ENCODE assay signal across 8 cellular contexts in the genomic region with DNA sequence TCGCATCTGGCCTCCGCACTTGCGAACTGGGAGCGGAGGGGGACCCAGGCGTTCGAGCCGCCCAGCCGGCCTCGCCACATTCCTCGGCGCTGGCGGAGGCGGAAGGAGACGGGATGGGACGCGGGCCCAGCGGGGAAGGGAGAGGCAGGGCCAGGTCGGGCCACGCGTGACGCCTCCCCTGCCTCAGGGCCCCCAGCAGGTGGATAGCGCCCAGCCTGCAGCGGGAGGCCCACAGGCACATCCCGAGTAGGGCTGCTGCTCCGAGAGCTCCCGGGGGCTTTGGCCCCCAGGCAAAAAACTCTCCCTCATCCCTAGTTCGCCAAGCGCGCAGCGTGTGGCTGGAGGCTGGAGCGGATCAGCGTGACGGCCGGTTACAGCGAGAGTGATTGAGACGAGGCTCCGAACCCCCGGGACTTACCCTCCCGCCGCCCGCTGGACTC. TPM values are rescaled to one million over a fixed set of nuclear protein-coding genes. Genes with fewer than 3 reads are reported as not detected.
DNase-seq lines count a peak whose midpoint lies in the region; ATAC-seq and TF ChIP-seq lines count a peak whose summit lies in the region.

No MANE protein-coding gene starts in this region.

- H3K27ac Mint-ChIP-seq in activated B cell treated with CpG ODN at 0.5 μM for 24 hours, result no peak overlapping the region

- ATAC-seq in activated B cell treated with CpG ODN at 0.5 μM for 24 hours (ENCODE audit: low read depth), result no peak
- no peak for ATAC-seq in HG03280 (IDR thresholded peaks at IDR 0.05; ENCODE audit: unreplicated experiment)
- ATAC-seq in GM18498 (IDR thresholded peaks at IDR 0.05; ENCODE audit: unreplicated experiment), result no peak

- H3K4me1 Mint-ChIP-seq in activated B cell treated with CpG ODN at 0.5 μM for 24 hours, result peaks cover 61% of the 10 kb centered on the region

- H3K36me3 ChIP-seq in BJ (ENCODE audit: control insufficient read depth, insufficient read depth, low read length), result peaks cover 17% of the 10 kb centered on the region
- H3K36me3 ChIP-seq in neutrophil, result no peaks in the 10 kb centered on the region

- peak overlapping the region; percentile 38 for H3K27ac ChIP-seq in neutrophil

- H3K27me3 ChIP-seq in BJ (ENCODE audit: control insufficient read depth, insufficient read depth, low read length), result no peaks in the 10 kb centered on the region
- H3K27me3 ChIP-seq in neutrophil, result peaks cover 72% of the 10 kb centered on the region

- H3K36me3 Mint-ChIP-seq in activated B cell treated with CpG ODN at 0.5 μM for 24 hours (ENCODE audit: low read depth), result no peaks in the 10 kb centered on the region

- POLR2A ChIA-PET in BJ (lab: Charles Lee), result interaction anchor here (1.6 kb wide), 1 partner anchor 157 kb away, joined by 3 read pairs; no protein-coding TSS in a partner anchor
- POLR2A ChIA-PET in HEK293T (lab: Yijun Ruan, JAX), result interaction anchor here (1.0 to 6.5 kb wide), 10 partner anchors 9 to 322 kb away, joined by 3 to 122 read pairs (median 6); partner anchors contain the start of genes BECN1, NAGLU, PSMC3IP and RETREG3
- POLR2A ChIA-PET in activated B cell treated with CpG ODN at 0.5 μM for 24 hours (lab: Charles Lee), result interaction anchor here (0.6 to 5.5 kb wide), 7 partner anchors 30 to 148 kb away, joined by 3 to 43 read pairs (median 6); partner anchors contain the start of genes BECN1, PSMC3IP, RETREG3 and TUBG1

- H3K27me3 Mint-ChIP-seq in activated B cell treated with CpG ODN at 0.5 μM for 24 hours, result peaks cover 12% of the 10 kb centered on the region

- peaks cover 57 to 66% of the 10 kb centered on the region in 2 experiments for H3K4me1 ChIP-seq in neutrophil (ENCODE audit: control insufficient read depth in 1 of 2, insufficient read depth in 1 of 2, low read depth in 1 of 2, low read length in 1 of 2)

- no peaks in the 10 kb centered on the region for H3K9me3 ChIP-seq in neutrophil

- CTCF ChIA-PET in BJ (lab: Yijun Ruan, JAX) (interaction anchor here (0.6 to 5.3 kb wide), 6 partner anchors 9 to 98 kb away, joined by 3 to 30 read pairs (median 4); partner anchors contain the start of genes PSMC3IP, RETREG3, TUBG1 and TUBG2), HEK293T (lab: Yijun Ruan, JAX) (interaction anchor here (0.7 to 2.2 kb wide), 6 partner anchors 9 to 98 kb away, joined by 3 to 11 read pairs (median 4); partner anchors contain the start of genes PSMC3IP and TUBG2), activated B cell treated with CpG ODN at 0.5 μM for 24 hours (lab: Charles Lee) (interaction anchor here (1.0 kb wide), 1 partner anchor 98 kb away, joined by 3 read pairs; no protein-coding TSS in a partner anchor)

- no peak for DNase-seq in BJ (ENCODE audit: low read depth)
- DNase-seq in HEK293T (ENCODE audit: extremely low spot score), result peak; percentile 45
- no peak for DNase-seq in activated B cell treated with CpG ODN at 0.5 μM for 24 hours
- DNase-seq in foreskin fibroblast, result peak; percentile 48 to 75
- no peak for DNase-seq in putamen (ENCODE audit: low spot score)

- intact Hi-C loops in activated B cell treated with CpG ODN at 0.5 μM for 24 hours (cut with micrococcal nuclease), result loop anchor here (2.0 to 5.0 kb wide), 3 partner anchors 17 to 757 kb away; partner anchors contain the start of genes ACLY, BECN1 and TUBG2

- H3K4me3 ChIP-seq in BJ (ENCODE audit: low read depth, low read length) (peak overlapping the region; percentile 83), foreskin fibroblast (ENCODE audit: low read depth in 1 of 2, low read length in 2 of 2) (peak overlapping the region; percentile 89 to 92), neutrophil (ENCODE audit: low read depth in 1 of 2, low read length in 1 of 2) (peak overlapping the region; percentile 75 to 80)

- peak overlapping the region; percentile 80 for H3K4me3 Mint-ChIP-seq in activated B cell treated with CpG ODN at 0.5 μM for 24 hours

- H3K9me3 Mint-ChIP-seq in activated B cell treated with CpG ODN at 0.5 μM for 24 hours, result no peaks in the 10 kb centered on the region

- no peak for TF ChIP-seq CTCF in BJ (IDR thresholded peaks at IDR 0.05; ENCODE audit: insufficient read depth, low read depth, low read length)
- TF ChIP-seq CTCF in activated B cell treated with CpG ODN at 0.5 μM for 24 hours (IDR thresholded peaks at IDR 0.05), result no peak
- TF ChIP-seq CTCF in foreskin fibroblast (IDR thresholded peaks at IDR 0.05; ENCODE audit: low read depth, low read length), result no peak
- TF ChIP-seq CTCF in neutrophil (IDR thresholded peaks at IDR 0.05), result no peak

TF ChIP-seq in HEK293T, 16 proteins besides CTCF, POLR2A, EP300 and RAD21:
- TF ChIP-seq NFRKB (IDR thresholded peaks at IDR 0.05) (no peak), CTBP1 (IDR thresholded peaks at IDR 0.05; ENCODE audit: borderline replicate concordance) (no peak), ZNF384 (IDR thresholded peaks at IDR 0.05) (no peak), ELF4 (IDR thresholded peaks at IDR 0.05) (no peak), FOXA1 (IDR thresholded peaks at IDR 0.05) (no peak), LEF1 (IDR thresholded peaks at IDR 0.05; ENCODE audit: borderline replicate concordance) (no peak), TARDBP (IDR thresholded peaks at IDR 0.05) (no peak), BHLHE40 (IDR thresholded peaks at IDR 0.05; ENCODE audit: borderline replicate concordance) (no peak), SP1 (IDR thresholded peaks at IDR 0.05) (no peak), L3MBTL2 (conservative IDR thresholded peaks at IDR 0.05) (no peak), ARNT (IDR thresholded peaks at IDR 0.05) (no peak), FOXK2 (IDR thresholded peaks at IDR 0.05) (no peak), SUZ12 (IDR thresholded peaks at IDR 0.05) (no peak), FOXM1 (IDR thresholded peaks at IDR 0.05; ENCODE audit: borderline replicate concordance) (no peak), HDGF (IDR thresholded peaks at IDR 0.05; ENCODE audit: borderline replicate concordance) (no peak)
- TF ChIP-seq, protein P1, sequence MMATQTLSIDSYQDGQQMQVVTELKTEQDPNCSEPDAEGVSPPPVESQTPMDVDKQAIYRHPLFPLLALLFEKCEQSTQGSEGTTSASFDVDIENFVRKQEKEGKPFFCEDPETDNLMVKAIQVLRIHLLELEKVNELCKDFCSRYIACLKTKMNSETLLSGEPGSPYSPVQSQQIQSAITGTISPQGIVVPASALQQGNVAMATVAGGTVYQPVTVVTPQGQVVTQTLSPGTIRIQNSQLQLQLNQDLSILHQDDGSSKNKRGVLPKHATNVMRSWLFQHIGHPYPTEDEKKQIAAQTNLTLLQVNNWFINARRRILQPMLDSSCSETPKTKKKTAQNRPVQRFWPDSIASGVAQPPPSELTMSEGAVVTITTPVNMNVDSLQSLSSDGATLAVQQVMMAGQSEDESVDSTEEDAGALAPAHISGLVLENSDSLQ (IDR thresholded peaks at IDR 0.05), result no peak

RNA-seq across cellular contexts. Expression of gene PLEKHH3, which starts 0.8 kb away (rescaled TPM):
- polyA plus RNA-seq in BJ (2011; rRNA removed), result 5.6 and 9.1 TPM in 2 replicates
- polyA minus RNA-seq in BJ (2011; rRNA and poly(A)+ RNA removed), result 3.7 and 3.9 TPM in 2 replicates
- 0.80 and 1.4 TPM in 2 replicates for total RNA-seq in activated B cell treated with CpG ODN at 0.5 μM for 24 hours

RNA-seq across cellular contexts. Expression of gene CCR10, which starts 5.6 kb away (rescaled TPM):
- polyA plus RNA-seq in BJ (2011; rRNA removed), result 0.91 and 2.3 TPM in 2 replicates
- 0.38 and 0.57 TPM in 2 replicates for polyA minus RNA-seq in BJ (2011; rRNA and poly(A)+ RNA removed)
- 1.2 and 1.4 TPM in 2 replicates for total RNA-seq in activated B cell treated with CpG ODN at 0.5 μM for 24 hours

RNA-seq across cellular contexts. Expression of gene CNTNAP1, which starts 6.3 kb away (rescaled TPM):
- polyA plus RNA-seq in BJ (2011; rRNA removed), result 51.8 and 90.6 TPM in 2 replicates
- 24.6 and 25.6 TPM in 2 replicates for polyA minus RNA-seq in BJ (2011; rRNA and poly(A)+ RNA removed)
- total RNA-seq in activated B cell treated with CpG ODN at 0.5 μM for 24 hours, result 16.4 and 21.3 TPM in 2 replicates

RNA-seq across cellular contexts. Expression of gene TUBG2, which starts 16.9 kb away (rescaled TPM):
- polyA plus RNA-seq in BJ (2011; rRNA removed), result 11.4 and 15.1 TPM in 2 replicates
- polyA minus RNA-seq in BJ (2011; rRNA and poly(A)+ RNA removed), result 7.2 and 9.4 TPM in 2 replicates
- total RNA-seq in activated B cell treated with CpG ODN at 0.5 μM for 24 hours, result 8.6 and 9.4 TPM in 2 replicates

Comparison
In these comparisons a context has a peak if more than half of its experiments do, and no peak if none do; other contexts are left out.
1. DNase-seq: peak in HEK293T (single experiment) and foreskin fibroblast (2 of 2); none in BJ (single experiment), activated B cell treated with CpG ODN at 0.5 μM for 24 hours (single experiment) and putamen (single experiment).
2. Peak in every context shown above with its lines, with median percentiles within 50 percentile points of each other: H3K4me3 ChIP-seq.